In genomic region chr2:87456477-87457128, GRCh38 we compare ENCODE assay signal across 8 cellular contexts.
A peak's percentile ranks its signal among the peaks of the same experiment; 100 is the strongest.
DNase-seq lines count a peak whose midpoint lies in the region; ATAC-seq and TF ChIP-seq lines count a peak whose summit lies in the region.
"Not testable (repeated sequence)": the region's sequence is repeated elsewhere in the genome, so short reads cannot be mapped to it uniquely, and the experiment has no call there.

No MANE protein-coding gene starts in this region.

- H3K4me1 ChIP-seq in transverse colon: not testable (repeated sequence)

- intact Hi-C loops in transverse colon (cut with DNase I; ENCODE audit: low total_unique reads): not testable (repeated sequence)

- not testable (repeated sequence) for H3K9me3 Mint-ChIP-seq in naive B cell

- ATAC-seq in GM18505 (IDR thresholded peaks at IDR 0.05; ENCODE audit: unreplicated experiment): peak; percentile 67
- peak; percentile 61 for ATAC-seq in GM21737 (IDR thresholded peaks at IDR 0.05; ENCODE audit: unreplicated experiment)
- peak; percentile 49 for ATAC-seq in HG03280 (IDR thresholded peaks at IDR 0.05; ENCODE audit: unreplicated experiment)
- ATAC-seq in naive B cell (ENCODE audit: low read depth in 2 of 2): peak; percentile 11 to 16

- H3K36me3 Mint-ChIP-seq in naive B cell: not testable (repeated sequence)

- H3K27me3 Mint-ChIP-seq in naive B cell: peaks cover 0 to 10% (median 0%) of the 10 kb centered on the region in 3 donors

- peak overlapping the region; percentile 64 to 72 (median 70) for H3K27ac ChIP-seq in transverse colon

- H3K4me1 Mint-ChIP-seq in naive B cell: not testable (repeated sequence)

- TF ChIP-seq POLR2A in GM18505 (IDR thresholded peaks at IDR 0.05; ENCODE audit: borderline replicate concordance, extremely low read depth, insufficient read depth, insufficient read length); transverse colon (IDR thresholded peaks at IDR 0.05): not testable (repeated sequence)

- not testable (repeated sequence) for TF ChIP-seq EP300 in transverse colon (IDR thresholded peaks at IDR 0.05; ENCODE audit: low read depth)

- not testable (repeated sequence) for H3K27me3 ChIP-seq in transverse colon

- H3K4me3 Mint-ChIP-seq in naive B cell: peak overlapping the region in 2 of 8 donors; percentile 27 to 44

- peak overlapping the region; percentile 55 for H3K4me3 ChIP-seq in fibroblast of mammary gland (ENCODE audit: control insufficient read depth, low read depth, low read length)
- not testable (repeated sequence) for H3K4me3 ChIP-seq in transverse colon

- TF ChIP-seq CTCF in fibroblast of mammary gland (conservative IDR thresholded peaks at IDR 0.05; ENCODE audit: control insufficient read depth, insufficient read depth, low read depth, low read length); transverse colon (IDR thresholded peaks at IDR 0.05): not testable (repeated sequence)

- DNase-seq in RPMI8226: peak; percentile 18
- DNase-seq in activated naive CD4-positive, alpha-beta T cell treated with Interleukin-2 at 50 U/mL for 16 hours: peak; percentile 65
- peak; percentile 14 for DNase-seq in fibroblast of mammary gland (ENCODE audit: low read depth)
- not testable (repeated sequence) for DNase-seq in naive B cell, transverse colon

- not testable (repeated sequence) for H3K36me3 ChIP-seq in transverse colon

- in situ Hi-C loops in transverse colon (cut with MboI; ENCODE audit: low pct_ligation_motif_present in 1 of 4, low pct_unique_long_range_greater_than_20kb in 1 of 4, low sequenced_read_pairs in 3 of 4): not testable (repeated sequence)

- H3K27ac Mint-ChIP-seq in naive B cell: not testable (repeated sequence)

- 42% methylated on average over 6 of the region's 17 CpGs; no CpG with 5 or more reads in 1 of the 2 donors for WGBS in transverse colon (ENCODE audit: low coverage in 1 of 2), 2 donors

- not testable (repeated sequence) for H3K9me3 ChIP-seq in transverse colon

Comparison
In these comparisons a context has a peak if more than half of its experiments do, and no peak if none do; other contexts are left out.
1. ATAC-seq: peak in every context shown above with its lines; median percentile 67 in GM18505; 61 in GM21737; 49 in HG03280; 14 in naive B cell.